Comparison of ENCODE assay signal across 1 cellular context in the genomic region with DNA sequence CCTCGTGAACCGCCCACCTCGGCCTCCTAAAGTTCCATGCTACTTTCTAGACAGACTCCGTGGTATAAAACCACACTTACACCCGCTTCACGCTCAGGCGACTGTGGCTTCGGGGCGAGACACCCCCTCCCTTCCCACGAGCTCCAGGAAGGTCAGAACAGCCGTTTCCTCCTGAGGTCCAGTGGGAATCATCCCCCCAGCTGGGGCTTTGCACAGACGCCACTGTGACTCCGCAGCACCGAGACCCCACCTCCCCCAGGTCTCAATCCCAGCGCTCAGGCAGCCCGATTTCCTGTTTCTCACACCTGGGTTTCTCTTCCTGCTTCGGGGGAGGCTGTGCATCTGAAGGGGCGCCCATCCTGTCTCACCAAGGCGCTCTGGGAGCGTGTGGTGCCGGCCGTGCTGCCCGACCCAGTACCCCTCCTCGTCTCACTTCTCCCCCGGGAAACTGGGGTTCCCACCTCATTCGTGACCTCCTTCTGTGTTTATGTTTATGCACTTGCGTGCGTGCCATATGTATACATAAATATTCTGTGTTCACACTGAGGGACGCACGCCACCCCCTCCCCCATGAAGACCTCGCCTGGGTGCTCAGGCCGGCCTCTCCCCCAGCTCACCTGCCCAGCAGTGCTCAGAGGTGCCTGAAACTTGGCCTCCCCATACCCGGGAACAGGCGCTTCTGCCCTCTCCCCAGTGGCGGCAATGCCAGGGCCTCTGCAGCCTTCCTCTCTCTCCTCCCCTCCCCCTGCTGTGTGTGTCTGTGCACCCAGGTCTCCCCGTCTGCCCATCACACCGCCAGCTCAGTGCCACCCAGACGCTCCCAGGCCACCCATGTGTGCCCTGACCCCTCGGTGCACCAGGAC.
A peak's percentile ranks its signal among the peaks of the same experiment; 100 is the strongest.
TF ChIP-seq lines count a peak whose summit lies in the region.

No MANE protein-coding gene starts in this region.

TF ChIP-seq in GM12878, 131 proteins besides CTCF, POLR2A, EP300 and RAD21 (continued from another document and continues in another):
- TF ChIP-seq PBX3 (IDR thresholded peaks at IDR 0.05; ENCODE audit: insufficient replicate concordance, low read depth, low read length) (no peak), CHD1 (IDR thresholded peaks at IDR 0.05; ENCODE audit: low read depth, low read length) (no peak), USF2 (IDR thresholded peaks at IDR 0.05; ENCODE audit: borderline replicate concordance, low read depth, low read length) (no peak), PAX8 (IDR thresholded peaks at IDR 0.05) (no peak), MEF2B (IDR thresholded peaks at IDR 0.05; ENCODE audit: partially characterized antibody, poor library complexity, severe bottlenecking) (peak; percentile 98), SUPT20H (IDR thresholded peaks at IDR 0.05; ENCODE audit: borderline replicate concordance, control insufficient read depth, low read depth, low read length) (no peak), MAX (IDR thresholded peaks at IDR 0.05; ENCODE audit: low read depth, low read length) (peak; percentile 64), ZBED1 (IDR thresholded peaks at IDR 0.05; ENCODE audit: borderline replicate concordance) (peak; percentile 55; the same call in 1 of the 2 replicates), TAF1 (IDR thresholded peaks at IDR 0.05; ENCODE audit: borderline replicate concordance, low read depth, low read length) (no peak), CEBPZ (IDR thresholded peaks at IDR 0.05; ENCODE audit: low read depth, low read length) (no peak), RBBP5 (conservative IDR thresholded peaks at IDR 0.05) (no peak), WRNIP1 (IDR thresholded peaks at IDR 0.05; ENCODE audit: borderline replicate concordance, low read depth, low read length) (no peak), CREB1 (IDR thresholded peaks at IDR 0.05; ENCODE audit: low read depth) (peak; percentile 40; the same call in 1 of the 2 replicates), ZNF384 (IDR thresholded peaks at IDR 0.05; ENCODE audit: borderline replicate concordance, low read depth, low read length) (0 out of 2 replicates have a peak, but pooled peaks have one; percentile 16), CREM (IDR thresholded peaks at IDR 0.05; ENCODE audit: low read depth) (peak; percentile 47; the same call in 1 of the 2 replicates), NR2F1 (conservative IDR thresholded peaks at IDR 0.05) (peak; percentile 82; the same call in 1 of the 2 replicates), ZNF217 (IDR thresholded peaks at IDR 0.05) (peak; percentile 71; the same call in 1 of the 2 replicates), KAT2A (conservative IDR thresholded peaks at IDR 0.05; ENCODE audit: control insufficient read depth, low read depth, low read length) (no peak), IRF3 (IDR thresholded peaks at IDR 0.05) (no peak), FOXM1 (IDR thresholded peaks at IDR 0.05; ENCODE audit: low read depth, low read length) (peak; percentile 53), ZZZ3 (IDR thresholded peaks at IDR 0.05; ENCODE audit: control insufficient read depth, insufficient read length, low read depth) (no peak), MTA2 (IDR thresholded peaks at IDR 0.05; ENCODE audit: low read depth) (peak; percentile 84), SIX5 (IDR thresholded peaks at IDR 0.05; ENCODE audit: low read depth, low read length, severe bottlenecking) (no peak), JUNB (IDR thresholded peaks at IDR 0.05) (no peak), NFIC (IDR thresholded peaks at IDR 0.05; ENCODE audit: low read depth, low read length) (peak; percentile 78), ZNF687 (IDR thresholded peaks at IDR 0.05) (peak; percentile 50), PAX5 (IDR thresholded peaks at IDR 0.05; ENCODE audit: borderline replicate concordance, low read depth, low read length) (peak; percentile 88), STAT3 (IDR thresholded peaks at IDR 0.05; ENCODE audit: low read depth, low read length) (no peak), ZNF622 (IDR thresholded peaks at IDR 0.05) (no peak), NFYA (IDR thresholded peaks at IDR 0.05; ENCODE audit: borderline replicate concordance, low read depth, low read length) (no peak), POLR2AphosphoS5 (IDR thresholded peaks at IDR 0.05; ENCODE audit: low read length) (peak; percentile 72), BCL11A (IDR thresholded peaks at IDR 0.05; ENCODE audit: low read depth, low read length) (peak; percentile 51), ZNF24 (IDR thresholded peaks at IDR 0.05) (no peak; the same call in 1 of the 2 replicates), IRF4 (IDR thresholded peaks at IDR 0.05; ENCODE audit: low read depth, low read length) (no peak), ESRRA (IDR thresholded peaks at IDR 0.05; ENCODE audit: low read length) (no peak), SMAD1 (IDR thresholded peaks at IDR 0.05; ENCODE audit: low read depth, partially characterized antibody) (no peak), POU2F2 (IDR thresholded peaks at IDR 0.05; ENCODE audit: borderline replicate concordance, low read depth, low read length) (no peak), CBX5 (IDR thresholded peaks at IDR 0.05; ENCODE audit: low read depth) (no peak), BACH1 (IDR thresholded peaks at IDR 0.05; ENCODE audit: borderline replicate concordance) (no peak; the same call in 1 of the 2 replicates), TBL1XR1 (IDR thresholded peaks at IDR 0.05; ENCODE audit: low read depth, low read length) (no peak), CHD2 (IDR thresholded peaks at IDR 0.05; ENCODE audit: borderline replicate concordance, low read depth, low read length) (peak; percentile 83), NBN (IDR thresholded peaks at IDR 0.05) (peak; percentile 92), BRCA1 (IDR thresholded peaks at IDR 0.05; ENCODE audit: low read depth, low read length) (no peak), RELA (IDR thresholded peaks at IDR 0.05; ENCODE audit: borderline replicate concordance, partially characterized antibody) (no peak)
- TF ChIP-seq, protein P1, sequence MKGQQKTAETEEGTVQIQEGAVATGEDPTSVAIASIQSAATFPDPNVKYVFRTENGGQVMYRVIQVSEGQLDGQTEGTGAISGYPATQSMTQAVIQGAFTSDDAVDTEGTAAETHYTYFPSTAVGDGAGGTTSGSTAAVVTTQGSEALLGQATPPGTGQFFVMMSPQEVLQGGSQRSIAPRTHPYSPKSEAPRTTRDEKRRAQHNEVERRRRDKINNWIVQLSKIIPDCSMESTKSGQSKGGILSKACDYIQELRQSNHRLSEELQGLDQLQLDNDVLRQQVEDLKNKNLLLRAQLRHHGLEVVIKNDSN (IDR thresholded peaks at IDR 0.05; ENCODE audit: borderline replicate concordance, extremely low read length, insufficient read depth, low read depth, low read length) = no peak
- TF ChIP-seq, protein P2, sequence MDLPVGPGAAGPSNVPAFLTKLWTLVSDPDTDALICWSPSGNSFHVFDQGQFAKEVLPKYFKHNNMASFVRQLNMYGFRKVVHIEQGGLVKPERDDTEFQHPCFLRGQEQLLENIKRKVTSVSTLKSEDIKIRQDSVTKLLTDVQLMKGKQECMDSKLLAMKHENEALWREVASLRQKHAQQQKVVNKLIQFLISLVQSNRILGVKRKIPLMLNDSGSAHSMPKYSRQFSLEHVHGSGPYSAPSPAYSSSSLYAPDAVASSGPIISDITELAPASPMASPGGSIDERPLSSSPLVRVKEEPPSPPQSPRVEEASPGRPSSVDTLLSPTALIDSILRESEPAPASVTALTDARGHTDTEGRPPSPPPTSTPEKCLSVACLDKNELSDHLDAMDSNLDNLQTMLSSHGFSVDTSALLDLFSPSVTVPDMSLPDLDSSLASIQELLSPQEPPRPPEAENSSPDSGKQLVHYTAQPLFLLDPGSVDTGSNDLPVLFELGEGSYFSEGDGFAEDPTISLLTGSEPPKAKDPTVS (IDR thresholded peaks at IDR 0.05; ENCODE audit: low read depth, low read length) = no peak
- TF ChIP-seq, protein P3, sequence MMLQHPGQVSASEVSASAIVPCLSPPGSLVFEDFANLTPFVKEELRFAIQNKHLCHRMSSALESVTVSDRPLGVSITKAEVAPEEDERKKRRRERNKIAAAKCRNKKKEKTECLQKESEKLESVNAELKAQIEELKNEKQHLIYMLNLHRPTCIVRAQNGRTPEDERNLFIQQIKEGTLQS (IDR thresholded peaks at IDR 0.05; ENCODE audit: borderline replicate concordance, extremely low read depth, low read depth, low read length) = no peak
- TF ChIP-seq, protein P4, sequence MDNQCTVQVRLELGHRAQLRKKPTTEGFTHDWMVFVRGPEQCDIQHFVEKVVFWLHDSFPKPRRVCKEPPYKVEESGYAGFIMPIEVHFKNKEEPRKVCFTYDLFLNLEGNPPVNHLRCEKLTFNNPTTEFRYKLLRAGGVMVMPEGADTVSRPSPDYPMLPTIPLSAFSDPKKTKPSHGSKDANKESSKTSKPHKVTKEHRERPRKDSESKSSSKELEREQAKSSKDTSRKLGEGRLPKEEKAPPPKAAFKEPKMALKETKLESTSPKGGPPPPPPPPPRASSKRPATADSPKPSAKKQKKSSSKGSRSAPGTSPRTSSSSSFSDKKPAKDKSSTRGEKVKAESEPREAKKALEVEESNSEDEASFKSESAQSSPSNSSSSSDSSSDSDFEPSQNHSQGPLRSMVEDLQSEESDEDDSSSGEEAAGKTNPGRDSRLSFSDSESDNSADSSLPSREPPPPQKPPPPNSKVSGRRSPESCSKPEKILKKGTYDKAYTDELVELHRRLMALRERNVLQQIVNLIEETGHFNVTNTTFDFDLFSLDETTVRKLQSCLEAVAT (IDR thresholded peaks at IDR 0.05) = peak; percentile 90
